8 cellular contexts compared by ENCODE assay signal in genomic region chr15:52651868-52652267, GRCh38. TPM values are rescaled to one million over a fixed set of nuclear protein-coding genes. Genes with fewer than 3 reads are reported as not detected.
DNase-seq lines count a peak whose midpoint lies in the region; ATAC-seq, FAIRE-seq and TF ChIP-seq lines count a peak whose summit lies in the region.

No MANE protein-coding gene starts in this region.

- no peak overlapping the region for H4K91ac ChIP-seq in trophoblast cell (ENCODE audit: low read depth, low read length)

- CTCF ChIA-PET in A673 (lab: Charles Lee), result no interaction called here

- POLR2A ChIA-PET in A673 (lab: Charles Lee; ENCODE audit: low non-redundant PET), result interaction anchor here (0.6 kb wide), 1 partner anchor 15 kb away, joined by 3 read pairs; no protein-coding TSS in a partner anchor

- peak overlapping the region; percentile 35 for H3K4me3 ChIP-seq in A673 (ENCODE audit: low read depth, low read length, poor library complexity, severe bottlenecking)
- H3K4me3 ChIP-seq in ascending aorta, result peak overlapping the region; percentile 27 to 51
- no peak overlapping the region for H3K4me3 ChIP-seq in trophoblast cell (ENCODE audit: low read depth, low read length)

- no TSS peak for BruUV-seq in A673 (replicated peaks; lab: Mats Ljungman, UMichigan)

- H4K12ac ChIP-seq in trophoblast cell (ENCODE audit: low read depth, low read length), result no peak overlapping the region

- no peaks in the 10 kb centered on the region for H3K79me2 ChIP-seq in trophoblast cell (ENCODE audit: control insufficient read depth, insufficient read depth, low read length, poor library complexity)

- H2BK12ac ChIP-seq in trophoblast cell (ENCODE audit: low read length), result no peak overlapping the region

- H2BK120ac ChIP-seq in trophoblast cell (ENCODE audit: insufficient read depth, low read length, poor library complexity), result no peak overlapping the region

- in situ Hi-C loops in SK-MEL-5 (cut with HindIII; ENCODE audit: low pct_unique_long_range_greater_than_20kb, low sequenced_read_pairs), result no loop called here

- no CpG with 5 or more reads among the region's 8 CpGs for WGBS in trophoblast cell (ENCODE audit: extremely low coverage, insufficient coverage, insufficient read length)

- H2BK5ac ChIP-seq in trophoblast cell (ENCODE audit: low read depth, low read length, poor library complexity), result no peak overlapping the region

- no peaks in the 10 kb centered on the region for H3K36me3 ChIP-seq in A673 (ENCODE audit: insufficient read depth, low read length, poor library complexity, severe bottlenecking)
- H3K36me3 ChIP-seq in ascending aorta, result peaks cover 0 to 5% of the 10 kb centered on the region in 2 donors
- no peaks in the 10 kb centered on the region for H3K36me3 ChIP-seq in trophoblast cell (ENCODE audit: control insufficient read depth in 1 of 2, insufficient read depth in 2 of 2, low read length in 2 of 2)

- H2AK5ac ChIP-seq in trophoblast cell (ENCODE audit: low read length), result no peak overlapping the region

- intact Hi-C loops in A673 (cut with micrococcal nuclease; ENCODE audit: unreplicated experiment), result no loop called here
- intact Hi-C loops in ascending aorta (cut with DNase I), result loop anchor here (2.0 to 5.0 kb wide), 2 partner anchors 27 to 85 kb away; partner anchors contain the start of genes ARPP19 and ATOSA
- intact Hi-C loops in left cardiac atrium (cut with DNase I), result no loop called here

- no peak overlapping the region for H3K18ac ChIP-seq in trophoblast cell (ENCODE audit: low read length)

- no peak overlapping the region for H3K23ac ChIP-seq in trophoblast cell (ENCODE audit: low read length)

- H3K9me3 ChIP-seq in A673 (ENCODE audit: low read depth, low read length, poor library complexity, severe bottlenecking) (no peaks in the 10 kb centered on the region), ascending aorta (no peaks in the 10 kb centered on the region), trophoblast cell (ENCODE audit: insufficient read depth, low read depth, low read length) (no peaks in the 10 kb centered on the region)

- TF ChIP-seq CTCF in A673 (conservative IDR thresholded peaks at IDR 0.05; ENCODE audit: low read depth, low read length), result no peak
- no peak for TF ChIP-seq CTCF in ascending aorta (IDR thresholded peaks at IDR 0.05)

- peak; percentile 100 for ATAC-seq in left cardiac atrium
- ATAC-seq in HG03457 (IDR thresholded peaks at IDR 0.05; ENCODE audit: unreplicated experiment), result no peak

- DNase-seq in A673 (ENCODE audit: low spot score) (peak; percentile 91), GM19240 (ENCODE audit: insufficient read length, low spot score) (peak; percentile 8), HTR-8/SVneo (ENCODE audit: insufficient read length, low spot score) (peak; percentile 58), SK-MEL-5 (ENCODE audit: low read depth, low spot score) (peak; percentile 93), ascending aorta (ENCODE audit: low spot score in 2 of 2) (peak in 1 of 2 donors; percentile 69), left cardiac atrium (peak; percentile 64), trophoblast cell (peak in 1 of 2 donors; percentile 37)

- no peak overlapping the region for H2AFZ ChIP-seq in trophoblast cell (ENCODE audit: insufficient read depth, low read length, poor library complexity)

- peak overlapping the region; percentile 49 for H3K4me2 ChIP-seq in trophoblast cell (ENCODE audit: low read length)

- no peak overlapping the region for H4K8ac ChIP-seq in trophoblast cell (ENCODE audit: low read depth, low read length)

- no peak overlapping the region for H3K4ac ChIP-seq in trophoblast cell (ENCODE audit: low read depth, low read length)

- H3K9ac ChIP-seq in trophoblast cell (ENCODE audit: low read length), result no peak overlapping the region

- H3K27me3 ChIP-seq in A673 (replicated peaks; ENCODE audit: insufficient read depth, low read depth, low read length, poor library complexity) (no peaks in the 10 kb centered on the region), ascending aorta (no peaks in the 10 kb centered on the region), trophoblast cell (ENCODE audit: insufficient read depth, low read length) (no peaks in the 10 kb centered on the region)

- peak; percentile 89 for FAIRE-seq in HTR-8/SVneo (lab: Jason Lieb, UNC)

- H3K4me1 ChIP-seq in A673 (ENCODE audit: insufficient read depth, low read length, poor library complexity, severe bottlenecking) (peaks cover 22% of the 10 kb centered on the region), ascending aorta (peaks cover 2 to 16% of the 10 kb centered on the region in 2 donors), trophoblast cell (ENCODE audit: control insufficient read depth in 1 of 2, insufficient read depth in 2 of 2, low read length in 2 of 2) (no peaks in the 10 kb centered on the region)

- no peak overlapping the region for H3K14ac ChIP-seq in trophoblast cell (ENCODE audit: low read length)

- H3K79me1 ChIP-seq in trophoblast cell (ENCODE audit: low read length), result no peaks in the 10 kb centered on the region

- peak overlapping the region; percentile 34 for H3K27ac ChIP-seq in A673 (ENCODE audit: low read depth, low read length, poor library complexity, severe bottlenecking)
- peak overlapping the region; percentile 60 to 66 for H3K27ac ChIP-seq in ascending aorta
- H3K27ac ChIP-seq in trophoblast cell (ENCODE audit: low read depth, low read length), result no peak overlapping the region

RNA-seq across cellular contexts. Expression of gene ATOSA, which starts 27.3 kb away (rescaled TPM):
- total RNA-seq in A673 (2021), result 5.3 and 6.1 TPM in 2 replicates
- 14.7 and 15.5 TPM in 2 replicates for total RNA-seq in SK-MEL-5 (2014; rRNA removed; shearing (Covaris generic))
- 7.5 and 8.4 TPM in 2 replicates for polyA plus RNA-seq in SK-MEL-5 (2015; cell fraction: cytosol; rRNA removed)
- polyA plus RNA-seq in SK-MEL-5 (2015; cell fraction: nucleus; rRNA removed), result 38.4 and 45.4 TPM in 2 replicates
- total RNA-seq in ascending aorta, result 29.9 TPM
- total RNA-seq in left cardiac atrium, result 10 to 100 TPM; 24.9 to 27.6 TPM
- 49.0 and 49.5 TPM in 2 replicates for polyA plus RNA-seq in trophoblast cell (2013)
